Comparison of ENCODE assay signal across 8 cellular contexts in the genomic region with DNA sequence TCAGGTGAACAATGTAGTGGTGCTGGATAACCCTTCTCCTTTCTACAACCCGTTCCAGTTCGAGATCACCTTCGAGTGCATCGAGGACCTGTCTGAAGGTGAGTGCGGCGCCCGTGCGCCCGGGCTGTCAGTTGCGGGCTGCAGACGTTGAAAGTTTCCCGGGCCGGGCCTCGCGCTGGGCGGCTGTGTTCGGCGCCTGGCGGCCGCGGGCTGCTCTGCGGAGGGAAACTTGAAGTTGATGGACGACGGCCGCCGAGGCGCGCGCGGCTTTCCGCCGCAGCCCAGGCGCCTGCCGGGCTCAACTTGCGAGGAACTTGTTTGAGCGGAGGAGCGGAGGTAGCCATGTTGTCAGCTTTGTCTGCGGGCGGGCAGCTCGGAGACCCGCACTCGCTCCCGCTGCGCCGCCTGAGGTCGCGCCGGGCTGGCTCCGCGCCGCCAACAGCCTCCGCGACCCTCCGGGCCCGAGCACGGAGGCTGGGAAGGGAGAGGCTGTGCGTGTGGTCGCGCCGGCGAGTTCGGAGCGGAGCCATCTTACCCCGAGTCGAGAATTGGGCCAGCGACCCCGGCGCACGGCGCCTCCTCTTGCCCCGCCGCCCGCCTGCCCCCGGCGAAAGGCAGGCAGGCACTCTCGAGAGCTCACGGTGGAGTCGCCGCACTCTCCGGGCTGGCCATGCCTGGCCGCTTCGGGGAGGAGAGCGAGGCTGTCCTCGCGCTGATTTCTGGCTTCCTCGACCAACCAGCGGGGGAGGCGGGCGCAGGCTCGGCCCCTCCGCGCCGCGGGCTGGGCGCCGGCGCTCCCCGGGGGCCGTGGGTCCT. TPM values are rescaled to one million over a fixed set of nuclear protein-coding genes. Genes with fewer than 3 reads are reported as not detected.
DNase-seq lines count a peak whose midpoint lies in the region; ATAC-seq and TF ChIP-seq lines count a peak whose summit lies in the region.

No MANE protein-coding gene starts in this region.

- ATAC-seq in GM18519 (IDR thresholded peaks at IDR 0.05; ENCODE audit: low FRiP score, unreplicated experiment) (peak; percentile 22), HG03025 (IDR thresholded peaks at IDR 0.05; ENCODE audit: low FRiP score, unreplicated experiment) (peak; percentile 36)
- ATAC-seq in activated CD8-positive, alpha-beta memory T cell treated with anti-CD3 and anti-CD28 coated beads, Interleukin-2, amount 10 ng/mL, durations not matched to agents 7 days and 5 days: peak; percentile 34

- peaks cover 16% of the 10 kb centered on the region for H3K4me1 ChIP-seq in A673 (ENCODE audit: insufficient read depth, low read length, poor library complexity, severe bottlenecking)

- CTCF ChIA-PET in A673 (lab: Charles Lee): no interaction called here
- CTCF ChIA-PET in activated CD8-positive, alpha-beta memory T cell treated with anti-CD3 and anti-CD28 coated beads, Interleukin-2, amount 10 ng/mL, durations not matched to agents 7 days and 5 days (lab: Charles Lee): interaction anchor here (1.0 to 4.2 kb wide), 11 partner anchors 10 to 216 kb away, joined by 3 to 29 read pairs (median 4); partner anchors contain the start of genes FAM184A and MCM9

- H3K36me3 Mint-ChIP-seq in activated CD8-positive, alpha-beta memory T cell treated with anti-CD3 and anti-CD28 coated beads, Interleukin-2, amount 10 ng/mL, durations not matched to agents 7 days and 5 days: peaks cover 25% of the 10 kb centered on the region
- H3K36me3 Mint-ChIP-seq in endothelial cell (ENCODE audit: low read depth, unreplicated experiment): peaks cover 7% of the 10 kb centered on the region

- no peaks in the 10 kb centered on the region for H3K27me3 Mint-ChIP-seq in activated CD8-positive, alpha-beta memory T cell treated with anti-CD3 and anti-CD28 coated beads, Interleukin-2, amount 10 ng/mL, durations not matched to agents 7 days and 5 days
- peaks cover 13% of the 10 kb centered on the region for H3K27me3 Mint-ChIP-seq in endothelial cell (ENCODE audit: unreplicated experiment)

- no peaks in the 10 kb centered on the region for H3K9me3 Mint-ChIP-seq in activated CD8-positive, alpha-beta memory T cell treated with anti-CD3 and anti-CD28 coated beads, Interleukin-2, amount 10 ng/mL, durations not matched to agents 7 days and 5 days (ENCODE audit: low read depth)
- no peaks in the 10 kb centered on the region for H3K9me3 Mint-ChIP-seq in endothelial cell (ENCODE audit: unreplicated experiment)

- TF ChIP-seq CTCF in A673 (conservative IDR thresholded peaks at IDR 0.05; ENCODE audit: low read depth, low read length): no peak
- TF ChIP-seq CTCF in endothelial cell (IDR thresholded peaks at IDR 0.05; ENCODE audit: unreplicated experiment): no peak

- POLR2A ChIA-PET in A673 (lab: Charles Lee; ENCODE audit: low non-redundant PET): interaction anchor here (0.5 kb wide), 1 partner anchor 21 kb away, joined by 6 read pairs; no protein-coding TSS in a partner anchor

- H3K4me3 ChIP-seq in A673 (ENCODE audit: low read depth, low read length, poor library complexity, severe bottlenecking): peak overlapping the region; percentile 81

- H3K27ac Mint-ChIP-seq in activated CD8-positive, alpha-beta memory T cell treated with anti-CD3 and anti-CD28 coated beads, Interleukin-2, amount 10 ng/mL, durations not matched to agents 7 days and 5 days: peak overlapping the region; percentile 96
- peak overlapping the region; percentile 99 for H3K27ac Mint-ChIP-seq in endothelial cell (ENCODE audit: unreplicated experiment)

- H3K27ac ChIP-seq in A673 (ENCODE audit: low read depth, low read length, poor library complexity, severe bottlenecking): peak overlapping the region; percentile 95

- intact Hi-C loops in A673 (cut with micrococcal nuclease; ENCODE audit: unreplicated experiment): loop anchor here (5.0 kb wide), 1 partner anchor 242 kb away; the partner anchor contains the start of gene CEP85L

- TSS peak; percentile 50 for BruUV-seq in A673 (replicated peaks; lab: Mats Ljungman, UMichigan)

- no peaks in the 10 kb centered on the region for H3K27me3 ChIP-seq in A673 (replicated peaks; ENCODE audit: insufficient read depth, low read depth, low read length, poor library complexity)

- peaks cover 54% of the 10 kb centered on the region for H3K4me1 Mint-ChIP-seq in activated CD8-positive, alpha-beta memory T cell treated with anti-CD3 and anti-CD28 coated beads, Interleukin-2, amount 10 ng/mL, durations not matched to agents 7 days and 5 days
- peaks cover 31% of the 10 kb centered on the region for H3K4me1 Mint-ChIP-seq in endothelial cell (ENCODE audit: unreplicated experiment)

- DNase-seq in A673 (ENCODE audit: low spot score) (peak; percentile 68), NCI-H526 treated with DMSO at 0.1 percent for 48 hours (lab: John Stamatoyannopoulos, UW) (peak; percentile 60), endothelial cell (ENCODE audit: low spot score) (peak; percentile 57), midbrain (lab: John Stamatoyannopoulos, UW) (peak; percentile 78)
- peak; percentile 79 for DNase-seq in activated CD8-positive, alpha-beta memory T cell treated with anti-CD3 and anti-CD28 coated beads, Interleukin-2, amount 10 ng/mL, durations not matched to agents 7 days and 5 days
- DNase-seq in stimulated activated CD8-positive, alpha-beta memory T cell treated with anti-CD3 and anti-CD28 coated beads, Interleukin-2, amount 100 ng/mL, for 48 hours (ENCODE audit: low read depth in 2 of 2): peak; percentile 41 to 42

- no peaks in the 10 kb centered on the region for H3K9me3 ChIP-seq in A673 (ENCODE audit: low read depth, low read length, poor library complexity, severe bottlenecking)

- H3K4me3 Mint-ChIP-seq in activated CD8-positive, alpha-beta memory T cell treated with anti-CD3 and anti-CD28 coated beads, Interleukin-2, amount 10 ng/mL, durations not matched to agents 7 days and 5 days: peak overlapping the region; percentile 82
- peak overlapping the region; percentile 97 for H3K4me3 Mint-ChIP-seq in endothelial cell (ENCODE audit: unreplicated experiment)

- H3K36me3 ChIP-seq in A673 (ENCODE audit: insufficient read depth, low read length, poor library complexity, severe bottlenecking): peaks cover 8% of the 10 kb centered on the region

RNA-seq across cellular contexts. Expression of gene ASF1A, which starts 0.7 kb away (rescaled TPM):
- 69.6 and 75.6 TPM in 2 replicates for total RNA-seq in A673 (2021)
- 10 to 100 TPM; 56.4 to 65.7 TPM for total RNA-seq in activated CD8-positive, alpha-beta memory T cell treated with anti-CD3 and anti-CD28 coated beads, Interleukin-2, amount 10 ng/mL, durations not matched to agents 7 days and 5 days
- total RNA-seq in endothelial cell (ENCODE audit: unreplicated experiment): 33.4 TPM

RNA-seq across cellular contexts. Expression of gene MCM9, which starts 40.3 kb away (rescaled TPM):
- total RNA-seq in A673 (2021) (14.3 and 16.9 TPM in 2 replicates), endothelial cell (ENCODE audit: unreplicated experiment) (12.8 TPM)
- 10 to 100 TPM; 19.7 to 25.5 TPM for total RNA-seq in activated CD8-positive, alpha-beta memory T cell treated with anti-CD3 and anti-CD28 coated beads, Interleukin-2, amount 10 ng/mL, durations not matched to agents 7 days and 5 days

Comparison
In these comparisons a context has a peak if more than half of its experiments do, and no peak if none do; other contexts are left out.
1. Peak in every context shown above with its lines: DNase-seq, ATAC-seq, H3K4me3 ChIP-seq and H3K27ac ChIP-seq.